16 cellular contexts compared by ENCODE assay signal in the genomic region with DNA sequence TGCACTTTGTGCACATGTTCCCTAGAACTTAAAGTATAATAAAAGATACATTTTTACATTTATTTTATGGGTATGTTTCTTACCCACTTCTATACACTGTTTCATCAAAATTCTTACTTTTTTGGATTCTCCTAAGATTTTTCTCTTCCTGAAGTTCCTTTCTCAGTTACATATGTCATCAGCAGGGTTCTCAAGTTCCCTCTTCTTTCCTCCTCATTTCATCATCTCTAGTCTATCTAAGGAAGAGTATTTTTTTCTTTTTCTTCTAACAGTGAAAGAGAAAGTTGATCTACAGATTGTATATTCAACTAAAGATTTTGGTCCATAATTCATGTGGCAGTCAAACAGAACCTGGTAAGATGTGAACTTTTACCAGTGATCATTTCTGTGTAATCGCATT. TPM values are rescaled to one million over a fixed set of nuclear protein-coding genes. Genes with fewer than 3 reads are reported as not detected.
DNase-seq lines count a peak whose midpoint lies in the region; TF ChIP-seq lines count a peak whose summit lies in the region.
"Had no signal": no experiment of that assay in that cellular context is flagged by ENCODE, and none has a peak within 500 bp of the region (broad histone marks: within the 10 kb centered on the region; RNA-seq: fewer than 3 reads in every experiment).

No MANE protein-coding gene starts in this region.

- H3K27ac ChIP-seq in A673 (ENCODE audit: low read depth, low read length, poor library complexity, severe bottlenecking): peak overlapping the region; percentile 26
- H3K27ac ChIP-seq in Peyer's patch: no peak overlapping the region
- no peak overlapping the region for H3K27ac ChIP-seq in tibial nerve
- H3K27ac ChIP-seq: 22Rv1, C4-2B had no signal

- TF ChIP-seq EP300 in tibial nerve (IDR thresholded peaks at IDR 0.05): no peak

- intact Hi-C loops in A673 (cut with micrococcal nuclease; ENCODE audit: unreplicated experiment): no loop called here

- peaks cover 18% of the 10 kb centered on the region for H3K4me1 ChIP-seq in A673 (ENCODE audit: insufficient read depth, low read length, poor library complexity, severe bottlenecking)
- no peaks in the 10 kb centered on the region for H3K4me1 ChIP-seq in Peyer's patch
- no peaks in the 10 kb centered on the region for H3K4me1 ChIP-seq in tibial nerve
- H3K4me1 ChIP-seq: BE2C, HAP-1 had no signal

- H3K9me3 Mint-ChIP-seq in chondrocyte (ENCODE audit: low read depth): peaks cover 17% of the 10 kb centered on the region

- TF ChIP-seq CTCF in A673 (conservative IDR thresholded peaks at IDR 0.05; ENCODE audit: low read depth, low read length) (no peak), chondrocyte (IDR thresholded peaks at IDR 0.05) (no peak), fibroblast of the aortic adventitia (IDR thresholded peaks at IDR 0.05; ENCODE audit: insufficient read depth, low read length) (no peak), Peyer's patch (IDR thresholded peaks at IDR 0.05) (no peak), tibial nerve (IDR thresholded peaks at IDR 0.05) (no peak)

- 97 to 98% methylated on average over 1 of the region's 1 CpG for WGBS in tibial nerve, 2 donors

- peaks cover 10% of the 10 kb centered on the region for H3K4me1 Mint-ChIP-seq in chondrocyte (ENCODE audit: low read depth)
- H3K4me1 Mint-ChIP-seq: CD4-positive, alpha-beta memory T cell had no signal

- BruUV-seq in A673 (replicated peaks; lab: Mats Ljungman, UMichigan): no TSS peak

- H3K36me3 Mint-ChIP-seq in chondrocyte (ENCODE audit: low read depth): peaks cover 1% of the 10 kb centered on the region
- H3K36me3 Mint-ChIP-seq: CD4-positive, alpha-beta memory T cell had no signal

- H3K27me3 Mint-ChIP-seq in chondrocyte (ENCODE audit: low read depth): no peaks in the 10 kb centered on the region

- no peak for DNase-seq in A673 (ENCODE audit: low spot score)
- DNase-seq in chondrocyte (ENCODE audit: low spot score): no peak
- DNase-seq in fibroblast of the aortic adventitia (ENCODE audit: low read depth): peak; percentile 32
- DNase-seq in skeletal muscle cell (ENCODE audit: low read depth): peak; percentile 35
- no peak for DNase-seq in Peyer's patch
- DNase-seq in stimulated activated CD4-positive, alpha-beta T cell treated with anti-CD3 and anti-CD28 coated beads, Interleukin-4, amount 100 ng/mL, for 4 hours: no peak
- DNase-seq in tibial nerve (ENCODE audit: low spot score in 2 of 2): no peak
- DNase-seq: ACHN; BE2C; CD4-positive, alpha-beta memory T cell; DMS79 had no signal

- POLR2A ChIA-PET in A673 (lab: Charles Lee; ENCODE audit: low non-redundant PET): no interaction called here

- no peak overlapping the region for H3K4me3 Mint-ChIP-seq in chondrocyte (ENCODE audit: unreplicated experiment)
- H3K4me3 Mint-ChIP-seq: CD4-positive, alpha-beta memory T cell had no signal

- peak overlapping the region; percentile 62 for H3K27ac Mint-ChIP-seq in chondrocyte (ENCODE audit: unreplicated experiment)
- H3K27ac Mint-ChIP-seq: CD4-positive, alpha-beta memory T cell had no signal

- TF ChIP-seq POLR2A in Peyer's patch (IDR thresholded peaks at IDR 0.05) (no peak), tibial nerve (IDR thresholded peaks at IDR 0.05) (no peak)

- H3K27me3 ChIP-seq in A673 (replicated peaks; ENCODE audit: insufficient read depth, low read depth, low read length, poor library complexity) (no peaks in the 10 kb centered on the region), Peyer's patch (no peaks in the 10 kb centered on the region), tibial nerve (no peaks in the 10 kb centered on the region)
- H3K27me3 ChIP-seq: BE2C had no signal

- H3K4me3 ChIP-seq in A673 (ENCODE audit: low read depth, low read length, poor library complexity, severe bottlenecking): no peak overlapping the region
- H3K4me3 ChIP-seq in fibroblast of the aortic adventitia (ENCODE audit: low read depth, low read length): no peak overlapping the region
- no peak overlapping the region for H3K4me3 ChIP-seq in skeletal muscle cell (ENCODE audit: low read depth, low read length)
- H3K4me3 ChIP-seq in Peyer's patch: no peak overlapping the region
- H3K4me3 ChIP-seq in tibial nerve: no peak overlapping the region
- H3K4me3 ChIP-seq: HAP-1 had no signal

- H3K36me3 ChIP-seq in A673 (ENCODE audit: insufficient read depth, low read length, poor library complexity, severe bottlenecking) (no peaks in the 10 kb centered on the region), Peyer's patch (no peaks in the 10 kb centered on the region), tibial nerve (no peaks in the 10 kb centered on the region)
- H3K36me3 ChIP-seq: BE2C, HAP-1 had no signal

- CTCF ChIA-PET in A673 (lab: Charles Lee): no interaction called here

- H3K9me3 ChIP-seq in A673 (ENCODE audit: low read depth, low read length, poor library complexity, severe bottlenecking) (peaks cover 7% of the 10 kb centered on the region), Peyer's patch (no peaks in the 10 kb centered on the region), tibial nerve (peaks cover 0 to 4% (median 0%) of the 10 kb centered on the region in 4 donors)
- H3K9me3 ChIP-seq: BE2C, HAP-1 had no signal

RNA-seq across cellular contexts. Expression of gene CYYR1, which starts 41.2 kb away (rescaled TPM):
- total RNA-seq in A673 (2021) (89.1 and 96.4 TPM in 2 replicates), chondrocyte (1.3 to 4.1 TPM (median 1.5 TPM) in 3 replicates), fibroblast of the aortic adventitia (ENCODE audit: low replicate concordance) (0.09 TPM in 1 of 2 replicates, not detected in the other), Peyer's patch (1 to 10 TPM in 3 of 4 donors, under 1 TPM in 1; 0.53 to 4.4 (median 3.6) TPM), tibial nerve (10 to 100 TPM; 10.0 to 19.4 (median 14.8) TPM)
- total RNA-seq: CD4-positive, alpha-beta memory T cell; G401; HepG2 had no signal

Comparison
In these comparisons a context has a peak if more than half of its experiments do, and no peak if none do; other contexts are left out.
1. DNase-seq: peak in fibroblast of the aortic adventitia (single experiment) and skeletal muscle cell (single experiment); none in A673 (single experiment), chondrocyte (single experiment), Peyer's patch (0 of 3), stimulated activated CD4-positive, alpha-beta T cell treated with anti-CD3 and anti-CD28 coated beads, Interleukin-4, amount 100 ng/mL, for 4 hours (0 of 2) and tibial nerve (0 of 2).